Comparison of ENCODE assay signal across 1 cellular context in genomic region chr3:188720636-188721035, GRCh38.
TF ChIP-seq lines count a peak whose summit lies in the region.

No MANE protein-coding gene starts in this region.

TF ChIP-seq in HepG2, 621 proteins besides CTCF, POLR2A, EP300 and RAD21 (continued from another document and continues in another):
- TF ChIP-seq DZIP1 (CRISPR knock-in tag; IDR thresholded peaks at IDR 0.05) (no peak), LCORL (IDR thresholded peaks at IDR 0.05) (no peak), LCORL (CRISPR knock-in tag; IDR thresholded peaks at IDR 0.05) (peak; percentile 61; the same call in 1 of the 2 replicates), TMF1 (CRISPR knock-in tag; IDR thresholded peaks at IDR 0.05; ENCODE audit: low read depth) (peak; percentile 44; the same call in 1 of the 2 replicates), SIX4 (CRISPR knock-in tag; IDR thresholded peaks at IDR 0.05) (peak; percentile 59; the same call in 1 of the 2 replicates), FLYWCH1 (CRISPR knock-in tag; IDR thresholded peaks at IDR 0.05) (no peak), ZNF180 (CRISPR knock-in tag; IDR thresholded peaks at IDR 0.05; ENCODE audit: borderline replicate concordance, low read depth) (no peak), HNRNPK (IDR thresholded peaks at IDR 0.05; ENCODE audit: low read depth, low read length, poor library complexity, severe bottlenecking) (no peak), ZNF646 (CRISPR knock-in tag; IDR thresholded peaks at IDR 0.05) (no peak; the same call in 1 of the 2 replicates), DBP (CRISPR knock-in tag; IDR thresholded peaks at IDR 0.05; ENCODE audit: not compliant biosample characterization) (no peak), ZBTB42 (CRISPR knock-in tag; IDR thresholded peaks at IDR 0.05) (no peak), ZBTB49 (CRISPR knock-in tag; IDR thresholded peaks at IDR 0.05; ENCODE audit: borderline replicate concordance) (no peak), NFYB (CRISPR knock-in tag; IDR thresholded peaks at IDR 0.05) (no peak), ZNF652 (CRISPR knock-in tag; IDR thresholded peaks at IDR 0.05; ENCODE audit: borderline replicate concordance, low read depth) (peak; percentile 82; the same call in 1 of the 2 replicates), SPEN (CRISPR knock-in tag; IDR thresholded peaks at IDR 0.05; ENCODE audit: low read depth) (peak; percentile 22; the same call in 1 of the 2 replicates), ARNTL (CRISPR knock-in tag; IDR thresholded peaks at IDR 0.05) (peak; percentile 56; the same call in 1 of the 2 replicates), ZBTB7A (CRISPR knock-in tag; IDR thresholded peaks at IDR 0.05) (no peak), ONECUT2 (CRISPR knock-in tag; IDR thresholded peaks at IDR 0.05) (0 out of 2 replicates have a peak, but pooled peaks have one; percentile 42), CAMTA2 (CRISPR knock-in tag; IDR thresholded peaks at IDR 0.05; ENCODE audit: borderline replicate concordance) (no peak), ZNF230 (CRISPR knock-in tag; IDR thresholded peaks at IDR 0.05) (no peak), RARG (CRISPR knock-in tag; IDR thresholded peaks at IDR 0.05; ENCODE audit: low read depth) (no peak), KLF6 (CRISPR knock-in tag; IDR thresholded peaks at IDR 0.05) (no peak), ZNF710 (CRISPR knock-in tag; IDR thresholded peaks at IDR 0.05; ENCODE audit: borderline replicate concordance) (peak; percentile 94), SATB2 (CRISPR knock-in tag; IDR thresholded peaks at IDR 0.05) (no peak), STAT5B (CRISPR knock-in tag; IDR thresholded peaks at IDR 0.05) (no peak), SRSF1 (optimal IDR thresholded peaks at IDR 0.05; ENCODE audit: low read depth, low read length) (no peak), ZNF382 (CRISPR knock-in tag; IDR thresholded peaks at IDR 0.05; ENCODE audit: borderline replicate concordance) (no peak), RBM39 (IDR thresholded peaks at IDR 0.05; ENCODE audit: low read depth, low read length, poor library complexity, severe bottlenecking) (no peak), SMYD3 (CRISPR knock-in tag; IDR thresholded peaks at IDR 0.05) (no peak), ZBTB34 (CRISPR knock-in tag; IDR thresholded peaks at IDR 0.05) (peak; percentile 29; the same call in 1 of the 2 replicates), ZKSCAN5 (CRISPR knock-in tag; IDR thresholded peaks at IDR 0.05) (peak; percentile 99), ATF6 (CRISPR knock-in tag; conservative IDR thresholded peaks at IDR 0.05) (no peak), ZNF24 (IDR thresholded peaks at IDR 0.05) (peak; percentile 59), SIN3A (IDR thresholded peaks at IDR 0.05; ENCODE audit: borderline replicate concordance, low read depth, low read length) (no peak), ZNF18 (CRISPR knock-in tag; IDR thresholded peaks at IDR 0.05; ENCODE audit: insufficient replicate concordance) (peak; percentile 22), MAFK (conservative IDR thresholded peaks at IDR 0.05 in 1 of 2, IDR thresholded peaks at IDR 0.05 in 1 of 2; ENCODE audit: low read length in 2 of 2) (peak in 1 of 2 experiments; percentile 17; a peak in 1 of 4 replicates), SP4 (CRISPR knock-in tag; IDR thresholded peaks at IDR 0.05) (no peak), ZNF850 (CRISPR knock-in tag; conservative IDR thresholded peaks at IDR 0.05) (no peak), CHD2 (IDR thresholded peaks at IDR 0.05; ENCODE audit: low read depth, low read length) (no peak), ZNF607 (CRISPR knock-in tag; IDR thresholded peaks at IDR 0.05; ENCODE audit: borderline replicate concordance) (no peak), CENPBD1 (CRISPR knock-in tag; IDR thresholded peaks at IDR 0.05; ENCODE audit: borderline replicate concordance, low read depth) (no peak), ZNF256 (CRISPR knock-in tag; conservative IDR thresholded peaks at IDR 0.05) (no peak), ARHGAP35 (CRISPR knock-in tag; IDR thresholded peaks at IDR 0.05; ENCODE audit: borderline replicate concordance) (no peak), ZSCAN21 (CRISPR knock-in tag; IDR thresholded peaks at IDR 0.05; ENCODE audit: borderline replicate concordance) (peak; percentile 82), JARID2 (CRISPR knock-in tag; IDR thresholded peaks at IDR 0.05; ENCODE audit: insufficient replicate concordance) (no peak)
